Comparison of ENCODE assay signal across 30 cellular contexts in the genomic region with DNA sequence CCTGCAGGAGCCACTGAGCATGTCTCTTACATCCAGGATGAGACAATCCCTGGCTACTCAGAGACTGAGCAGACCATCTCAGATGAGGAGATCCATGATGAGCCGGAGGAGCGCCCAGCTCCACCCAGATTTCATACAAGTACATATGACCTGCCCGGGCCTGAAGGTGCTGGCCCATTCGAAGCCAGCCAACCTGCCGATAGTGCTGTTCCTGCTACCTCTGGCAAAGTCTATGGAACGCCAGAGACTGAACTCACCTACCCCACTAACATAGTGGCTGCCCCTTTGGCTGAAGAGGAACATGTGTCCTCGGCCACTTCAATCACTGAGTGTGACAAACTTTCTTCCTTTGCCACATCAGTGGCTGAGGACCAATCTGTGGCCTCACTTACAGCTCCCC.
"Had no signal": no experiment of that assay in that cellular context is flagged by ENCODE, and none has a peak within 500 bp of the region (broad histone marks: within the 10 kb centered on the region; RNA-seq: fewer than 3 reads in every experiment).

No MANE protein-coding gene starts in this region.

- H3K27ac ChIP-seq: ascending aorta, breast epithelium, cardiac muscle cell, coronary artery, esophagus muscularis mucosa, foreskin keratinocyte, gastrocnemius medialis, heart left ventricle had no signal

- DNase-seq: activated CD4-positive, alpha-beta memory T cell treated with anti-CD3 and anti-CD28 coated beads for 36 hours; activated CD4-positive, alpha-beta T cell treated with anti-CD3 and anti-CD28 coated beads for 36 hours; activated CD4-positive, alpha-beta T cell treated with anti-CD3 and anti-CD28 coated beads, Interleukin-2, amount 10 ng/mL, durations not matched to agents 24 days and 14 days; activated CD4-positive, CD25-positive, alpha-beta regulatory T cell; activated CD4-positive, CD25-positive, alpha-beta regulatory T cell treated with anti-CD3 and anti-CD28 coated beads, Interleukin-2, amount 50 U/mL, for 72 hours; activated CD8-positive, alpha-beta memory T cell treated with anti-CD3 and anti-CD28 coated beads for 24 hours; activated effector memory CD4-positive, alpha-beta T cell treated with anti-CD3 and anti-CD28 coated beads, Interleukin-2, amount 50 U/mL, for 16 hours; activated naive CD4-positive, alpha-beta T cell treated with anti-CD3 and anti-CD28 coated beads for 36 hours; activated naive CD8-positive, alpha-beta T cell treated with anti-CD3 and anti-CD28 coated beads, Interleukin-2, amount 10 ng/mL, durations not matched to agents 7 days and 5 days; activated T-cell treated with anti-CD3 and anti-CD28 coated beads, Interleukin-2, amount 50 U/mL, for 4 hours; central memory CD4-positive, alpha-beta T cell; cerebellar nuclear complex; effector memory CD4-positive, alpha-beta T cell; endodermal cell; foreskin keratinocyte; gastrocnemius medialis; glutamatergic neuron; heart left ventricle; T-helper 1 cell; T-helper 2 cell had no signal

- ATAC-seq: activated T-cell treated with anti-CD3 and anti-CD28 coated beads, Interleukin-2, amount 50 U/mL, for 4 hours; foreskin keratinocyte; gastrocnemius medialis; heart left ventricle had no signal

- H3K36me3 Mint-ChIP-seq: activated CD4-positive, alpha-beta memory T cell treated with anti-CD3 and anti-CD28 coated beads for 36 hours; activated naive CD4-positive, alpha-beta T cell treated with anti-CD3 and anti-CD28 coated beads, Interleukin-2, amount 50 U/mL, for 24 hours had no signal

- H3K4me1 Mint-ChIP-seq: endodermal cell had no signal

- H3K4me3 ChIP-seq: ascending aorta, breast epithelium, cardiac muscle cell, coronary artery, esophagus muscularis mucosa, gastrocnemius medialis, heart left ventricle had no signal

- H3K9me3 Mint-ChIP-seq: activated CD4-positive, alpha-beta memory T cell treated with anti-CD3 and anti-CD28 coated beads for 36 hours; activated CD4-positive, alpha-beta T cell treated with anti-CD3 and anti-CD28 coated beads, Interleukin-2, amount 10 ng/mL, durations not matched to agents 24 days and 14 days; activated naive CD4-positive, alpha-beta T cell treated with anti-CD3 and anti-CD28 coated beads for 36 hours; activated naive CD4-positive, alpha-beta T cell treated with anti-CD3 and anti-CD28 coated beads, Interleukin-2, amount 50 U/mL, for 24 hours; activated naive CD8-positive, alpha-beta T cell treated with anti-CD3 and anti-CD28 coated beads, Interleukin-2, amount 10 ng/mL, durations not matched to agents 7 days and 5 days; activated T-cell treated with anti-CD3 and anti-CD28 coated beads, Interleukin-2, amount 50 U/mL, for 4 hours; activated T-helper 2 cell treated with anti-CD3 and anti-CD28 coated beads, Interferon-gamma antibody, Interleukin-2, Interleukin-4, amounts not matched to agents 10 μg/mL and 5 μg/mL and 100 μg/mL, durations not matched to agents 14 hours and 24 hours and 36 hours; dendritic cell treated with granulocyte-macrophage colony-stimulating factor and Interleukin-4, amounts not matched to agents 40 ng/mL and 50 ng/mL, for 4 days; endodermal cell had no signal

- H3K27me3 ChIP-seq: ascending aorta, breast epithelium, cardiac muscle cell, dorsolateral prefrontal cortex, esophagus muscularis mucosa, gastrocnemius medialis had no signal

- H3K9me3 ChIP-seq: breast epithelium, esophagus muscularis mucosa, gastrocnemius medialis, heart left ventricle had no signal

- H3K4me3 Mint-ChIP-seq: activated CD4-positive, alpha-beta memory T cell treated with anti-CD3 and anti-CD28 coated beads for 36 hours; activated CD4-positive, alpha-beta T cell treated with anti-CD3 and anti-CD28 coated beads for 36 hours; activated CD4-positive, alpha-beta T cell treated with anti-CD3 and anti-CD28 coated beads, Interleukin-2, amount 10 ng/mL, durations not matched to agents 24 days and 14 days; activated naive CD4-positive, alpha-beta T cell treated with anti-CD3 and anti-CD28 coated beads for 36 hours; activated naive CD4-positive, alpha-beta T cell treated with anti-CD3 and anti-CD28 coated beads, Interleukin-2, amount 50 U/mL, for 24 hours; activated naive CD8-positive, alpha-beta T cell treated with anti-CD3 and anti-CD28 coated beads, Interleukin-2, amount 10 ng/mL, durations not matched to agents 7 days and 5 days; activated T-cell treated with anti-CD3 and anti-CD28 coated beads, Interleukin-2, amount 50 U/mL, for 4 hours; brain; dendritic cell treated with granulocyte-macrophage colony-stimulating factor and Interleukin-4, amounts not matched to agents 40 ng/mL and 50 ng/mL, for 4 days; endodermal cell had no signal

- H3K36me3 ChIP-seq: breast epithelium had no signal

- H3K27ac Mint-ChIP-seq: activated CD4-positive, alpha-beta memory T cell treated with anti-CD3 and anti-CD28 coated beads for 36 hours; activated CD4-positive, alpha-beta T cell treated with anti-CD3 and anti-CD28 coated beads for 36 hours; activated naive CD4-positive, alpha-beta T cell treated with anti-CD3 and anti-CD28 coated beads for 36 hours; activated naive CD4-positive, alpha-beta T cell treated with anti-CD3 and anti-CD28 coated beads, Interleukin-2, amount 50 U/mL, for 24 hours; activated T-helper 2 cell treated with anti-CD3 and anti-CD28 coated beads, Interferon-gamma antibody, Interleukin-2, Interleukin-4, amounts not matched to agents 10 μg/mL and 5 μg/mL and 100 μg/mL, durations not matched to agents 14 hours and 24 hours and 36 hours; brain; dendritic cell treated with granulocyte-macrophage colony-stimulating factor and Interleukin-4, amounts not matched to agents 40 ng/mL and 50 ng/mL, for 4 days; endodermal cell had no signal

- H3K4me1 ChIP-seq: ascending aorta, breast epithelium, foreskin keratinocyte had no signal
